20 cellular contexts compared by ENCODE assay signal in the genomic region with DNA sequence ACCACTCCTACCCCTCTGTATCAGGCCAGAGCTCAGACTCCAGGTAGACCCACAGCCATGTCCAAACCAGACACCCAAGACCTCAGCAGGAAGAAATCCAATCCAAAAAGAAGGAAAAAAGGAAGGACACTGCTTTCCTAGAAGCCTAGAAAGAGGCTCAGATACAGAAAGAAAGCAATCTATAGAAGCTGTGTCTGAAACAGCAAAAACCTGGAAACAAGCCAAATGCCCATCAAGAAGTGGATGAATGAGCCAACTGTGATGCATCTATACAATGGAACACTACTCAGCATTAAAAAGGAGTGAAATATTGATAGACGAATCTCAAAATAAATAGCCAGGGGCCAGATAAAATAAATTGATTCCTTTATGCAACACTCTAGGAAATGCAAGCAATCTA.
"Had no signal": no experiment of that assay in that cellular context is flagged by ENCODE, and none has a peak within 500 bp of the region (broad histone marks: within the 10 kb centered on the region; RNA-seq: fewer than 3 reads in every experiment).

No MANE protein-coding gene starts in this region.

- DNase-seq: activated CD4-positive, alpha-beta T cell treated with anti-CD3 and anti-CD28 coated beads, Interleukin-2, amount 10 ng/mL, durations not matched to agents 24 days and 14 days; activated CD4-positive, CD25-positive, alpha-beta regulatory T cell; activated CD8-positive, alpha-beta memory T cell treated with anti-CD3 and anti-CD28 coated beads, Interleukin-2, amount 50 U/mL, for 4 hours; activated CD8-positive, alpha-beta T cell treated with anti-CD3 and anti-CD28 coated beads, Interleukin-2, amount 10 ng/mL, durations not matched to agents 7 days and 5 days; activated effector memory CD4-positive, alpha-beta T cell treated with anti-CD3 and anti-CD28 coated beads, Interleukin-2, amount 50 U/mL, for 16 hours; activated naive CD8-positive, alpha-beta T cell treated with anti-CD3 and anti-CD28 coated beads for 36 hours; activated T-cell treated with anti-CD3 and anti-CD28 coated beads, Interleukin-2, amount 50 U/mL, for 48 hours; body of pancreas; cortex of kidney; effector memory CD4-positive, alpha-beta T cell; heart left ventricle; left cardiac atrium; lower lobe of right lung; naive B cell; posterior cingulate gyrus; retina; stimulated activated CD4-positive, alpha-beta T cell treated with anti-CD3 and anti-CD28 coated beads, Interleukin-12 subunit alpha, Interleukin-12 subunit beta, amount 100 ng/mL, for 4 hours; stimulated activated CD4-positive, alpha-beta T cell treated with anti-CD3 and anti-CD28 coated beads, Interleukin-2, amount 100 ng/mL, for 24 hours; stomach; T-helper 2 cell had no signal

- H3K36me3 Mint-ChIP-seq: activated naive CD8-positive, alpha-beta T cell treated with anti-CD3 and anti-CD28 coated beads for 36 hours; naive B cell had no signal

- H3K27ac Mint-ChIP-seq: activated CD4-positive, alpha-beta T cell treated with anti-CD3 and anti-CD28 coated beads, Interleukin-2, amount 10 ng/mL, durations not matched to agents 24 days and 14 days; activated CD8-positive, alpha-beta T cell treated with anti-CD3 and anti-CD28 coated beads, Interleukin-2, amount 10 ng/mL, durations not matched to agents 7 days and 5 days; activated naive CD8-positive, alpha-beta T cell treated with anti-CD3 and anti-CD28 coated beads for 36 hours; naive B cell had no signal

- H3K27me3 Mint-ChIP-seq: activated CD4-positive, alpha-beta T cell treated with anti-CD3 and anti-CD28 coated beads, Interleukin-2, amount 10 ng/mL, durations not matched to agents 24 days and 14 days; activated naive CD8-positive, alpha-beta T cell treated with anti-CD3 and anti-CD28 coated beads for 36 hours had no signal

- ATAC-seq: activated CD8-positive, alpha-beta T cell treated with anti-CD3 and anti-CD28 coated beads, Interleukin-2, amount 10 ng/mL, durations not matched to agents 7 days and 5 days; body of pancreas; heart left ventricle; left cardiac atrium; lower lobe of right lung had no signal

- H3K9me3 Mint-ChIP-seq: activated CD4-positive, alpha-beta T cell treated with anti-CD3 and anti-CD28 coated beads, Interleukin-2, amount 10 ng/mL, durations not matched to agents 24 days and 14 days; activated naive CD8-positive, alpha-beta T cell treated with anti-CD3 and anti-CD28 coated beads for 36 hours had no signal

- H3K4me3 Mint-ChIP-seq: activated CD4-positive, alpha-beta T cell treated with anti-CD3 and anti-CD28 coated beads, Interleukin-2, amount 10 ng/mL, durations not matched to agents 24 days and 14 days; activated CD8-positive, alpha-beta T cell treated with anti-CD3 and anti-CD28 coated beads, Interleukin-2, amount 10 ng/mL, durations not matched to agents 7 days and 5 days; activated naive CD8-positive, alpha-beta T cell treated with anti-CD3 and anti-CD28 coated beads for 36 hours; naive B cell had no signal

- H3K4me1 Mint-ChIP-seq: activated CD4-positive, alpha-beta T cell treated with anti-CD3 and anti-CD28 coated beads, Interleukin-2, amount 10 ng/mL, durations not matched to agents 24 days and 14 days; naive B cell had no signal
